In the genomic region with DNA sequence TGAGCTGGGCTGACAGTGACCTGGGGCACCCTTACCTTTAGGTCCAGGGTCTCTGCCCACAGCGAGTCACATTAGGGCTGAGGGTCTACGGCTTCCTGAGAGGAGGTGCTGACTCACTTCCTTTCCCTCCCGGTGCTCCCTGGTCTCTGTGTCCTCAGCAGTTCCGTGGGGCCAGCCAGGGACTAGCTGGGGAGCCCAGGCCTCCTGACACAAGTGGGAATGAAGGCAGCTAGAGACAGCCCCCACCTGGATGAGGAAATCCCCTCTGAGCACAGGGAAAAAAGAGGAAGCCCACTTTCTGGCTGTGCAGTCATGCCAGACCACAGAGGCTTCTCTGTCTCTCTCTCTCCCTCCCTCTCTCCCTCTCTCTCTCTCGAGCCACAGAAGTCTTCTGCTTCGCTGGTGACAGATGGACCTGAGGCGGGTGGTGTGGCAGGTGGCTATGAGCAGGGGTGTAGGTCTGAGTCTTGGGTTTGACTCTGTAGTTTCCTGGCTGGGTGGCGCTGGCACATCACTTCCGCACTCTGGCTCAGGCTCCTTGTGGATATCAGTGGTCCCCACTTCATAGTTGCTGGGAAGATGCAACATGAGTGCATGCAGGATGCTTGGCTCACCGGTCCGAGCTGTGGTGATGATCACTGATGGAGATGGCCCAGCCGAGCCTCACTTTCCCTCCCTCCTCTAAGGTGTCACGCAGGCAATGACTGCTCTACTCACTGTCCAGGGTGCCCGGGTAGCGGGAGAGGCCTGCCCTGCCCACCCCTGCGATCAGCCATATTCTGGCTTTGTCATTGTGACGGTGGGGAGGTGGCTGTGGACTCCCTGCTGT, we compare ENCODE assay signal across 8 cellular contexts. TPM values are rescaled to one million over a fixed set of nuclear protein-coding genes. Genes with fewer than 3 reads are reported as not detected.
DNase-seq lines count a peak whose midpoint lies in the region; ATAC-seq and TF ChIP-seq lines count a peak whose summit lies in the region.

No MANE protein-coding gene starts in this region.

- H3K9me3 ChIP-seq in prostate gland = no peaks in the 10 kb centered on the region

- no peak overlapping the region for H3K27ac ChIP-seq in prostate gland

- CTCF ChIA-PET in activated CD8-positive, alpha-beta memory T cell treated with anti-CD3 and anti-CD28 coated beads, Interleukin-2, amount 10 ng/mL, durations not matched to agents 7 days and 5 days (lab: Charles Lee) = interaction anchor here (0.6 to 1.9 kb wide), 2 partner anchors 26 to 182 kb away, joined by 3 to 6 read pairs; no protein-coding TSS in a partner anchor

- no peaks in the 10 kb centered on the region for H3K36me3 Mint-ChIP-seq in activated CD8-positive, alpha-beta memory T cell treated with anti-CD3 and anti-CD28 coated beads, Interleukin-2, amount 10 ng/mL, durations not matched to agents 7 days and 5 days
- peaks cover 5% of the 10 kb centered on the region for H3K36me3 Mint-ChIP-seq in stimulated activated effector memory CD8-positive, alpha-beta T cell treated with anti-CD3 and anti-CD28 coated beads, Interleukin-12 subunit alpha, Interleukin-12 subunit beta, amount 100 ng/mL, for 72 hours

- ATAC-seq in activated CD8-positive, alpha-beta memory T cell treated with anti-CD3 and anti-CD28 coated beads, Interleukin-2, amount 10 ng/mL, durations not matched to agents 7 days and 5 days = no peak
- no peak for ATAC-seq in stimulated activated effector memory CD8-positive, alpha-beta T cell treated with anti-CD3 and anti-CD28 coated beads, Interleukin-12 subunit alpha, Interleukin-12 subunit beta, amount 100 ng/mL, for 72 hours
- ATAC-seq in HG02678 (IDR thresholded peaks at IDR 0.05; ENCODE audit: unreplicated experiment) (no peak), HG03565 (IDR thresholded peaks at IDR 0.05; ENCODE audit: unreplicated experiment) (no peak)

- TF ChIP-seq POLR2A in prostate gland (IDR thresholded peaks at IDR 0.05) = no peak

- H3K4me3 ChIP-seq in prostate gland = no peak overlapping the region

- H3K36me3 ChIP-seq in prostate gland = no peaks in the 10 kb centered on the region

- no peak overlapping the region for H3K4me3 Mint-ChIP-seq in activated CD8-positive, alpha-beta memory T cell treated with anti-CD3 and anti-CD28 coated beads, Interleukin-2, amount 10 ng/mL, durations not matched to agents 7 days and 5 days
- H3K4me3 Mint-ChIP-seq in stimulated activated effector memory CD8-positive, alpha-beta T cell treated with anti-CD3 and anti-CD28 coated beads, Interleukin-12 subunit alpha, Interleukin-12 subunit beta, amount 100 ng/mL, for 72 hours = peak overlapping the region; percentile 19

- H3K4me1 Mint-ChIP-seq in activated CD8-positive, alpha-beta memory T cell treated with anti-CD3 and anti-CD28 coated beads, Interleukin-2, amount 10 ng/mL, durations not matched to agents 7 days and 5 days = peaks cover 41% of the 10 kb centered on the region
- H3K4me1 Mint-ChIP-seq in stimulated activated effector memory CD8-positive, alpha-beta T cell treated with anti-CD3 and anti-CD28 coated beads, Interleukin-12 subunit alpha, Interleukin-12 subunit beta, amount 100 ng/mL, for 72 hours = peaks cover 47% of the 10 kb centered on the region

- H3K9me3 Mint-ChIP-seq in activated CD8-positive, alpha-beta memory T cell treated with anti-CD3 and anti-CD28 coated beads, Interleukin-2, amount 10 ng/mL, durations not matched to agents 7 days and 5 days (ENCODE audit: low read depth) = no peaks in the 10 kb centered on the region
- H3K9me3 Mint-ChIP-seq in stimulated activated effector memory CD8-positive, alpha-beta T cell treated with anti-CD3 and anti-CD28 coated beads, Interleukin-12 subunit alpha, Interleukin-12 subunit beta, amount 100 ng/mL, for 72 hours = no peaks in the 10 kb centered on the region

- 73% methylated on average over 17 of the region's 17 CpGs for WGBS in prostate gland

- no peak for DNase-seq in activated CD8-positive, alpha-beta memory T cell treated with anti-CD3 and anti-CD28 coated beads, Interleukin-2, amount 10 ng/mL, durations not matched to agents 7 days and 5 days
- no peak for DNase-seq in activated CD8-positive, alpha-beta memory T cell treated with anti-CD3 and anti-CD28 coated beads for 24 hours
- DNase-seq in M059J (ENCODE audit: low read depth) (peak; percentile 73), cerebellar cortex (ENCODE audit: low spot score) (peak; percentile 83), prostate gland (ENCODE audit: low spot score) (no peak)
- DNase-seq in stimulated activated effector memory CD8-positive, alpha-beta T cell treated with anti-CD3 and anti-CD28 coated beads, Interleukin-12 subunit alpha, Interleukin-12 subunit beta, amount 100 ng/mL, for 72 hours (ENCODE audit: low spot score in 2 of 2) = no peak

- H3K4me1 ChIP-seq in prostate gland (replicated peaks) = peaks cover 3% of the 10 kb centered on the region

- peak overlapping the region; percentile 64 for H3K27ac Mint-ChIP-seq in activated CD8-positive, alpha-beta memory T cell treated with anti-CD3 and anti-CD28 coated beads, Interleukin-2, amount 10 ng/mL, durations not matched to agents 7 days and 5 days
- peak overlapping the region; percentile 74 for H3K27ac Mint-ChIP-seq in stimulated activated effector memory CD8-positive, alpha-beta T cell treated with anti-CD3 and anti-CD28 coated beads, Interleukin-12 subunit alpha, Interleukin-12 subunit beta, amount 100 ng/mL, for 72 hours

- H3K27me3 Mint-ChIP-seq in activated CD8-positive, alpha-beta memory T cell treated with anti-CD3 and anti-CD28 coated beads, Interleukin-2, amount 10 ng/mL, durations not matched to agents 7 days and 5 days = no peaks in the 10 kb centered on the region

- TF ChIP-seq CTCF in prostate gland (IDR thresholded peaks at IDR 0.05) = no peak

- intact Hi-C loops in prostate gland (cut with DNase I) = no loop called here

- H3K27me3 ChIP-seq in prostate gland (replicated peaks; ENCODE audit: insufficient read depth) = no peaks in the 10 kb centered on the region

RNA-seq across cellular contexts. Expression of a gene that starts 3.5 kb away (rescaled TPM):
- 1 to 10 TPM; 8.0 to 8.6 TPM for total RNA-seq in activated CD8-positive, alpha-beta memory T cell treated with anti-CD3 and anti-CD28 coated beads, Interleukin-2, amount 10 ng/mL, durations not matched to agents 7 days and 5 days
- total RNA-seq in M059J (2014; rRNA removed; shearing (Covaris generic)) = 16.2 and 26.3 TPM in 2 replicates
- total RNA-seq in prostate gland = 10 to 100 TPM; 24.4 to 49.6 TPM

RNA-seq across cellular contexts. Expression of a gene that starts 3.6 kb away (rescaled TPM):
- total RNA-seq in activated CD8-positive, alpha-beta memory T cell treated with anti-CD3 and anti-CD28 coated beads, Interleukin-2, amount 10 ng/mL, durations not matched to agents 7 days and 5 days = 10 to 100 TPM; 47.4 to 48.0 TPM
- 110 and 121 TPM in 2 replicates for total RNA-seq in M059J (2014; rRNA removed; shearing (Covaris generic))
- total RNA-seq in prostate gland = 100 to 1,000 TPM; 153 to 172 TPM

RNA-seq across cellular contexts. Expression of a gene that starts 27.0 kb away (rescaled TPM):
- under 1 TPM; 0.33 to 0.93 TPM for total RNA-seq in activated CD8-positive, alpha-beta memory T cell treated with anti-CD3 and anti-CD28 coated beads, Interleukin-2, amount 10 ng/mL, durations not matched to agents 7 days and 5 days
- total RNA-seq in M059J (2014; rRNA removed; shearing (Covaris generic)) = 0.37 TPM in 1 of 2 replicates, not detected in the other
- total RNA-seq in prostate gland = 1 to 10 TPM; 2.6 to 6.7 TPM

Comparison
In these comparisons a context has a peak if more than half of its experiments do, and no peak if none do; other contexts are left out.
1. DNase-seq: peak in M059J (single experiment) and cerebellar cortex (single experiment); none in activated CD8-positive, alpha-beta memory T cell treated with anti-CD3 and anti-CD28 coated beads, Interleukin-2, amount 10 ng/mL, durations not matched to agents 7 days and 5 days (single experiment), activated CD8-positive, alpha-beta memory T cell treated with anti-CD3 and anti-CD28 coated beads for 24 hours (single experiment), stimulated activated effector memory CD8-positive, alpha-beta T cell treated with anti-CD3 and anti-CD28 coated beads, Interleukin-12 subunit alpha, Interleukin-12 subunit beta, amount 100 ng/mL, for 72 hours (0 of 2) and prostate gland (single experiment).